Comparison of ENCODE assay signal across 9 cellular contexts in genomic region chr13:62320129-62320724, GRCh38.
DNase-seq lines count a peak whose midpoint lies in the region; ATAC-seq and TF ChIP-seq lines count a peak whose summit lies in the region.
"Had no signal": no experiment of that assay in that cellular context is flagged by ENCODE, and none has a peak within 500 bp of the region (broad histone marks: within the 10 kb centered on the region; RNA-seq: fewer than 3 reads in every experiment).

No MANE protein-coding gene starts in this region.

- H3K4me1 ChIP-seq in HAP-1 = no peaks in the 10 kb centered on the region; the same call in 1 of the 2 replicates
- no peaks in the 10 kb centered on the region for H3K4me1 ChIP-seq in adipocyte (ENCODE audit: control insufficient read depth, insufficient read depth, low read length)
- H3K4me1 ChIP-seq in right lobe of liver = no peaks in the 10 kb centered on the region

- H3K36me3 ChIP-seq in HAP-1 (replicated peaks) = no peaks in the 10 kb centered on the region
- H3K36me3 ChIP-seq in adipocyte (ENCODE audit: control insufficient read depth, insufficient read depth, low read length, severe bottlenecking) = no peaks in the 10 kb centered on the region
- H3K36me3 ChIP-seq in right lobe of liver = no peaks in the 10 kb centered on the region

- H3K9me3 Mint-ChIP-seq in activated naive CD8-positive, alpha-beta T cell treated with anti-CD3 and anti-CD28 coated beads, Interleukin-2, amount 50 U/mL, for 24 hours = no peaks in the 10 kb centered on the region
- H3K9me3 Mint-ChIP-seq: memory B cell had no signal

- H3K4me3 ChIP-seq in HAP-1 = no peak overlapping the region
- H3K4me3 ChIP-seq in adipocyte (ENCODE audit: low read length) = no peak overlapping the region
- no peak overlapping the region for H3K4me3 ChIP-seq in right lobe of liver

- WGBS in right lobe of liver (ENCODE audit: insufficient coverage, low coverage, low lambda C conversion rate, missing lambda C conversion rate) = 0% methylated on average over 1 of the region's 1 CpG

- H3K27me3 Mint-ChIP-seq in activated naive CD8-positive, alpha-beta T cell treated with anti-CD3 and anti-CD28 coated beads, Interleukin-2, amount 50 U/mL, for 24 hours = no peaks in the 10 kb centered on the region
- H3K27me3 Mint-ChIP-seq: memory B cell had no signal

- H3K9me3 ChIP-seq in HAP-1 = no peaks in the 10 kb centered on the region
- H3K9me3 ChIP-seq in adipocyte (ENCODE audit: control insufficient read depth, low read length) = no peaks in the 10 kb centered on the region
- H3K9me3 ChIP-seq in right lobe of liver = no peaks in the 10 kb centered on the region

- H3K9ac ChIP-seq in adipocyte (ENCODE audit: low read length) = no peak overlapping the region

- H3K27ac Mint-ChIP-seq in activated naive CD8-positive, alpha-beta T cell treated with anti-CD3 and anti-CD28 coated beads, Interleukin-2, amount 50 U/mL, for 24 hours = no peak overlapping the region
- H3K27ac Mint-ChIP-seq: memory B cell had no signal

- H3K4me1 Mint-ChIP-seq in activated naive CD8-positive, alpha-beta T cell treated with anti-CD3 and anti-CD28 coated beads, Interleukin-2, amount 50 U/mL, for 24 hours = no peaks in the 10 kb centered on the region
- H3K4me1 Mint-ChIP-seq: memory B cell had no signal

- H3K4me3 Mint-ChIP-seq in activated naive CD8-positive, alpha-beta T cell treated with anti-CD3 and anti-CD28 coated beads, Interleukin-2, amount 50 U/mL, for 24 hours = no peak overlapping the region
- H3K4me3 Mint-ChIP-seq: memory B cell had no signal

- peak in 2 of 4 donors; percentile 50 to 61 for ATAC-seq in right lobe of liver
- ATAC-seq in activated naive CD8-positive, alpha-beta T cell treated with anti-CD3 and anti-CD28 coated beads, Interleukin-2, amount 50 U/mL, for 24 hours = no peak

- no peaks in the 10 kb centered on the region for H3K27me3 ChIP-seq in HAP-1 (ENCODE audit: low read depth)
- H3K27me3 ChIP-seq in adipocyte (replicated peaks; ENCODE audit: control insufficient read depth, insufficient read depth, low read length) = no peaks in the 10 kb centered on the region
- H3K27me3 ChIP-seq in right lobe of liver = no peaks in the 10 kb centered on the region

- no peak for TF ChIP-seq POLR2A in right lobe of liver (IDR thresholded peaks at IDR 0.05)

- no peaks in the 10 kb centered on the region for H3K36me3 Mint-ChIP-seq in activated naive CD8-positive, alpha-beta T cell treated with anti-CD3 and anti-CD28 coated beads, Interleukin-2, amount 50 U/mL, for 24 hours (ENCODE audit: low read depth)
- H3K36me3 Mint-ChIP-seq: memory B cell had no signal

- peak; percentile 64 for DNase-seq in DMS153 treated with DMSO at 0.1 percent for 48 hours (lab: John Stamatoyannopoulos, UW; ENCODE audit: unreplicated experiment)
- DNase-seq in HAP-1 (ENCODE audit: low spot score in 2 of 2) = peak; percentile 29 to 64
- DNase-seq in NCI-H1436 treated with DMSO at 0.1 percent for 48 hours (lab: John Stamatoyannopoulos, UW) = peak; percentile 1
- DNase-seq in adipocyte (ENCODE audit: low read depth) = peak; percentile 82
- DNase-seq in right lobe of liver = no peak
- DNase-seq in effector CD4-positive, alpha-beta T cell = no peak
- DNase-seq in activated naive CD8-positive, alpha-beta T cell treated with anti-CD3 and anti-CD28 coated beads, Interleukin-2, amount 50 U/mL, for 24 hours = no peak
- no peak for DNase-seq in posterior vena cava (ENCODE audit: low spot score)

- TF ChIP-seq CTCF in right lobe of liver (IDR thresholded peaks at IDR 0.05) = peak; percentile 35 to 57 (median 44)

- in situ Hi-C loops in HAP-1 (cut with MboI; ENCODE audit: low sequenced_read_pairs) = no loop called here

- H3K27ac ChIP-seq in right lobe of liver = no peak overlapping the region

- intact Hi-C loops in right lobe of liver (cut with DNase I) (no loop called here), posterior vena cava (cut with DNase I) (no loop called here)

Comparison
In these comparisons a context has a peak if more than half of its experiments do, and no peak if none do; other contexts are left out.
1. DNase-seq: peak in DMS153 treated with DMSO at 0.1 percent for 48 hours (single experiment), HAP-1 (2 of 2), NCI-H1436 treated with DMSO at 0.1 percent for 48 hours (single experiment) and adipocyte (single experiment); none in right lobe of liver (0 of 3), effector CD4-positive, alpha-beta T cell (single experiment), activated naive CD8-positive, alpha-beta T cell treated with anti-CD3 and anti-CD28 coated beads, Interleukin-2, amount 50 U/mL, for 24 hours (single experiment) and posterior vena cava (single experiment).